Comparison of ENCODE assay signal across 8 cellular contexts in the genomic region with DNA sequence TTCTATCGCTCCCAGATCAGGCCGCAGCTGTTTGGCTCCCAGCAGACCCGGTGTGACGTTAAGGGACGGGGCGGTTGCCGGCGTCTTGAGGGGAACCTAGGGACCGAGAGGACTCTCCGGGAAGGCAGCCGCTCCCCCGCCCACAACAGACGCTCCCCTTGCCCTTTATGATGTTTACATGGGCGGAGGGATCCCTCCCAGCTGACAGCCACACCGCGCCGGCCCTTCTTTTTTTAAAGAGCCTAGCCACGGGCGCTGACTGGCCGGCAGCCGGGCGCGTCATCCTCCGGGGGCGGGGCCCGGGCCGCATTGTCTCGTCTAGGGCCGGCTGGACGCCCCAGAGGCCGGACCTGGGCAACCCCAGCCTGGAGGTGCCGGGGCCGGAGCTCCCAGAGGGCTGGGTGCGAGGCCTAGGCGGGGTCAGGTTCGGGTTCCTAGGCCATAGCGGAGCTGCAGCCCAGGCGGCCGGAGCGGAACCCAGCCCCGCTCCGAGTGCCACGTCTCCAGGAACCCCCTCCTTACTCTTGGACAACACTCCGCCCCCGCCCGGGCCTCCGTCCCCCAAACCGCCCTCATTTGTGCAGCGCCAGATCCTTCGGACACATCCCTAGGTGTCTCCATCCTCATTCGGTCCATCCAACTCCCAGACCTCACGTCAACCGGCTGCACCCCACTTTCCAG.
DNase-seq lines count a peak whose midpoint lies in the region; ATAC-seq and TF ChIP-seq lines count a peak whose summit lies in the region.

A gene (plus strand): TSS at position 340 of the 681 bp plus-strand sequence.

- no peaks in the 10 kb centered on the region for H3K9me3 ChIP-seq in HUES48 (ENCODE audit: control insufficient read depth, insufficient read depth, low read length)
- no peaks in the 10 kb centered on the region for H3K9me3 ChIP-seq in OCI-LY1 (ENCODE audit: low read length)

- peak; percentile 70 for ATAC-seq in GM21390 (IDR thresholded peaks at IDR 0.05; ENCODE audit: unreplicated experiment)

- peak; percentile 94 for DNase-seq in COR-L47 (lab: John Stamatoyannopoulos, UW)
- DNase-seq in activated T-cell treated with anti-CD3 and anti-CD28 coated beads for 1 hour (ENCODE audit: low read depth) = peak; percentile 74
- DNase-seq in epidermal melanocyte (ENCODE audit: insufficient read length, low spot score) = peak; percentile 93
- DNase-seq in middle frontal gyrus (ENCODE audit: extremely low spot score, low spot score) = peak; percentile 93
- DNase-seq in stimulated activated CD8-positive, alpha-beta memory T cell treated with anti-CD3 and anti-CD28 coated beads, Interleukin-15, amount 100 ng/mL, for 48 hours (ENCODE audit: low read depth in 2 of 2) = peak; percentile 79 to 85

- H2AFZ ChIP-seq in OCI-LY1 (ENCODE audit: low read length) = peak within 1 kb of the TSS; percentile 67; the same call in 1 of the 2 replicates

- peak within 1 kb of the TSS; percentile 91 for H3K4me3 ChIP-seq in HUES48 (ENCODE audit: low read depth, low read length)
- peak within 1 kb of the TSS; percentile 59 for H3K4me3 ChIP-seq in OCI-LY1 (ENCODE audit: low read depth, low read length, poor library complexity, severe bottlenecking)

- no peak for TF ChIP-seq CTCF in OCI-LY1 (IDR thresholded peaks at IDR 0.05; ENCODE audit: low read length)

- H4K20me1 ChIP-seq in OCI-LY1 (ENCODE audit: insufficient read depth, low read length) = no peaks in the 10 kb centered on the region

- H3K9me2 ChIP-seq in OCI-LY1 (ENCODE audit: low read depth, low read length) = no peaks in the 10 kb centered on the region

- H3K4me2 ChIP-seq in OCI-LY1 (ENCODE audit: low read length) = peak within 1 kb of the TSS; percentile 78

- H3K27ac ChIP-seq in HUES48 (ENCODE audit: low read depth, low read length) (peak within 1 kb of the TSS; percentile 74), OCI-LY1 (ENCODE audit: low read depth, low read length, poor library complexity, severe bottlenecking) (no peak within 1 kb of the TSS)

- no peaks in the 10 kb centered on the region for H3K79me2 ChIP-seq in OCI-LY1 (ENCODE audit: insufficient read depth, low read length)

- H3F3A ChIP-seq in OCI-LY1 (ENCODE audit: insufficient read depth, low read length) = no peaks in the 10 kb centered on the region

- H3K4me1 ChIP-seq in HUES48 (ENCODE audit: control insufficient read depth, insufficient read depth, low read length) = peaks cover 30% of the 10 kb centered on the region
- peaks cover 20% of the 10 kb centered on the region for H3K4me1 ChIP-seq in OCI-LY1 (ENCODE audit: insufficient read depth, low read length, severe bottlenecking)

- no peaks in the 10 kb centered on the region for H3K36me3 ChIP-seq in HUES48 (ENCODE audit: control insufficient read depth, insufficient read depth, low read length)
- no peaks in the 10 kb centered on the region for H3K36me3 ChIP-seq in OCI-LY1 (ENCODE audit: insufficient read depth, low read length)

- H3K27me3 ChIP-seq in HUES48 (ENCODE audit: control insufficient read depth, insufficient read depth, low read length) (peaks cover 21% of the 10 kb centered on the region), OCI-LY1 (ENCODE audit: insufficient read depth, low read length) (no peaks in the 10 kb centered on the region; the same call in 1 of the 2 replicates)

- H3K9ac ChIP-seq in HUES48 (ENCODE audit: low read depth, low read length) = peak within 1 kb of the TSS; percentile 79
- H3K9ac ChIP-seq in OCI-LY1 (ENCODE audit: low read length) = peak within 1 kb of the TSS; percentile 13; the same call in 1 of the 2 replicates
